Comparison of ENCODE assay signal across 10 cellular contexts in the genomic region with DNA sequence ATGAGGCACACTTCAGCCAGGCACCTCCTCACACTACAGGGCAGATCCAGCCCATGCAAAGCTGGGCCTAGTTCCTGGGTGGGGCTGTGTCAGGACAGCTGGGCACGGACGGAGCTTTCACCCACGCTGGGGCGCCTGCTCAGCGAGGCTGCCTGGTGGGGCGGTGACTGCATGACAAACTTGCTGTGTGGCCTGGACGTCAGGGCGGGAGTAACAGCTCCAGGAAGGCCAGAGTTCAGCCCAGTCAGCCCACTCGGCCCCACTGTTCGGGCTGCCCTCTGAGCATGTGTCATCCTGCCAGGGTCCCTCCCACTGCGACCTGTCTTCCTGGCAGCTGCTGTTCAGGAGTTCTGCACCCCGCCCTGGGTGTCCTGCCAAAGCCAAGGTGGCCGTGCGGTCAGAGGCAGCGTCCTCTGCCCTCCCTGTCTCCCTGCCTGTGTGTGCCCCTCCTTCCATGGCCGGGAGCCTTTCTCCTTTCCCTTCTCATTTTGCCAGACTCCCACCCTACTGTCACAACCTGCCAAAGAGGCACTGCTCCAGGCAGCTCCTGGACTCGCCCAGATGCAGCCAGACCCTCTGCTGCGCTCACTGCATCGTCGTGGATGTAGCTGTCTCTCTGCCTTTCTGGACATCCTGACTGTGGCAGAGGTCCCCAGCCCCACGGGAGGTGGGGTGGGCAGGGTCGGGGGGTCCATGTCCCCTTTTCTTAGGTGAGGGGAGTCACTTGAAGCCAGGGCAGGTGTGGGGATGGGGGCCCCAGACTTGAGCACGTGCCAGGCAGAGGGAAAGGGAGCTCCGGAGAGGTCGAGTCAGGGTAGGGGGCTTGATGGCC. TPM values are rescaled to one million over a fixed set of nuclear protein-coding genes. Genes with fewer than 3 reads are reported as not detected.
A peak's percentile ranks its signal among the peaks of the same experiment; 100 is the strongest.
DNase-seq lines count a peak whose midpoint lies in the region; ATAC-seq, FAIRE-seq and TF ChIP-seq lines count a peak whose summit lies in the region.
"Had no signal": no experiment of that assay in that cellular context is flagged by ENCODE, and none has a peak within 500 bp of the region (broad histone marks: within the 10 kb centered on the region; RNA-seq: fewer than 3 reads in every experiment).

No MANE protein-coding gene starts in this region.

- TF ChIP-seq RAD21 in K562 (CRISPR knock-in tag; conservative IDR thresholded peaks at IDR 0.05 in 1 of 2, IDR thresholded peaks at IDR 0.05 in 1 of 2), result no peak

- H3K4me1 ChIP-seq in K562 (replicated peaks in 1 of 2; ENCODE audit: control insufficient read depth in 2 of 2, insufficient read depth in 2 of 2, low read length in 2 of 2), result peaks cover 42 to 58% of the 10 kb centered on the region in 2 experiments
- peaks cover 53% of the 10 kb centered on the region for H3K4me1 ChIP-seq in suprapubic skin

- H3K27ac ChIP-seq in K562 (ENCODE audit: extremely low read depth, low read depth, low read length) (no peak overlapping the region; the same call in 2 of the 3 replicates), suprapubic skin (peak overlapping the region; percentile 61)

- no peak for TF ChIP-seq POLR2A in K562 (conservative IDR thresholded peaks at IDR 0.05)
- no peak for TF ChIP-seq POLR2A in suprapubic skin (IDR thresholded peaks at IDR 0.05)

- ATAC-seq in K562, result no peak; the same call in 2 of the 3 replicates
- ATAC-seq in GM21423 (IDR thresholded peaks at IDR 0.05; ENCODE audit: unreplicated experiment), result no peak
- ATAC-seq in HG02938 (IDR thresholded peaks at IDR 0.05; ENCODE audit: unreplicated experiment), result no peak

- no peaks in the 10 kb centered on the region for H3K79me2 ChIP-seq in K562 (ENCODE audit: control insufficient read depth, insufficient read depth, low read length)

- POLR2A ChIA-PET in K562 (lab: Yijun Ruan, JAX), result interaction anchor here (0.6 to 1.3 kb wide), 8 partner anchors 10 to 204 kb away, joined by 3 to 6 read pairs (median 4); a partner anchor contains a TSS

- peak overlapping the region; percentile 21 to 84; a peak in 3 of 4 replicates for H3K9ac ChIP-seq in K562 (ENCODE audit: insufficient read depth in 1 of 2, low read depth in 2 of 2, low read length in 2 of 2)

- in situ Hi-C loops in K562 (cut with MboI), result no loop called here

- no peaks in the 10 kb centered on the region for H3K9me3 Mint-ChIP-seq in mesothelial cell of epicardium
- H3K9me3 Mint-ChIP-seq: central memory CD8-positive, alpha-beta T cell; T-helper 1 cell treated with Interleukin-12 subunit alpha and Interleukin-12 subunit beta and Interleukin-4 antibody, amounts not matched to agents 30 μg/mL and 1 μg/mL, for 36 hours had no signal

- BruUV-seq in K562 (replicated peaks; lab: Mats Ljungman, UMichigan), result no TSS peak

- H3K27ac Mint-ChIP-seq in mesothelial cell of epicardium, result no peak overlapping the region
- H3K27ac Mint-ChIP-seq: T-helper 1 cell treated with Interleukin-12 subunit alpha and Interleukin-12 subunit beta and Interleukin-4 antibody, amounts not matched to agents 30 μg/mL and 1 μg/mL, for 36 hours had no signal

- H3K9me1 ChIP-seq in K562 (ENCODE audit: control insufficient read depth, insufficient read depth, low read length), result no peaks in the 10 kb centered on the region

- no peaks in the 10 kb centered on the region for H3K9me3 ChIP-seq in K562 (replicated peaks; ENCODE audit: control insufficient read depth, insufficient read depth, low read depth, low read length)
- H3K9me3 ChIP-seq in suprapubic skin, result no peaks in the 10 kb centered on the region

- H3K36me3 Mint-ChIP-seq in mesothelial cell of epicardium, result no peaks in the 10 kb centered on the region

- H3K4me2 ChIP-seq in K562 (ENCODE audit: insufficient read depth, low read length), result no peak overlapping the region

- DNase-seq in HT1080 (ENCODE audit: low read depth), result peak; percentile 43
- peak; percentile 44 to 56 (median 50) for DNase-seq in K562 (ENCODE audit: extremely low read depth in 1 of 4, low spot score in 3 of 4)
- DNase-seq in kidney glomerular epithelial cell (lab: John Stamatoyannopoulos, UW), result peak; percentile 26
- peak; percentile 88 to 89 for DNase-seq in suprapubic skin (ENCODE audit: low spot score in 2 of 2)
- DNase-seq in NCI-H2081 (lab: John Stamatoyannopoulos, UW), result no peak
- DNase-seq in mesothelial cell of epicardium (ENCODE audit: low spot score in 2 of 2, unreplicated experiment in 2 of 2), result no peak

- intact Hi-C loops in K562 (cut with micrococcal nuclease), result no loop called here

- no peaks in the 10 kb centered on the region for H3K27me3 ChIP-seq in K562 (ENCODE audit: control insufficient read depth in 2 of 2, insufficient read depth in 2 of 2, low read length in 2 of 2)
- H3K27me3 ChIP-seq in suprapubic skin, result no peaks in the 10 kb centered on the region

- H3K36me3 ChIP-seq in K562 (ENCODE audit: control insufficient read depth, insufficient read depth, low read length) (no peaks in the 10 kb centered on the region), suprapubic skin (no peaks in the 10 kb centered on the region)

- 50% methylated on average over 15 of the region's 25 CpGs for WGBS in K562 (ENCODE audit: insufficient coverage, low coverage, missing lambda C conversion rate)
- WGBS in suprapubic skin, result 11% methylated on average over 15 of the region's 25 CpGs

- H2AFZ ChIP-seq in K562 (ENCODE audit: low read depth, low read length), result peak overlapping the region; percentile 94

- no peaks in the 10 kb centered on the region for H4K20me1 ChIP-seq in K562 (replicated peaks; ENCODE audit: control insufficient read depth, insufficient read depth, low read length)

- peak; percentile 62 for FAIRE-seq in K562 (lab: Jason Lieb, UNC)

- no peak overlapping the region for H3K4me3 ChIP-seq in K562
- no peak overlapping the region for H3K4me3 ChIP-seq in suprapubic skin

- no peak overlapping the region for H3K4me3 Mint-ChIP-seq in mesothelial cell of epicardium
- H3K4me3 Mint-ChIP-seq: central memory CD8-positive, alpha-beta T cell; T-helper 1 cell treated with Interleukin-12 subunit alpha and Interleukin-12 subunit beta and Interleukin-4 antibody, amounts not matched to agents 30 μg/mL and 1 μg/mL, for 36 hours had no signal

- no peak for TF ChIP-seq EP300 in K562 (IDR thresholded peaks at IDR 0.05; ENCODE audit: low read length)
- no peak for TF ChIP-seq EP300 in suprapubic skin (IDR thresholded peaks at IDR 0.05)

- TF ChIP-seq CTCF in K562 (IDR thresholded peaks at IDR 0.05 in 2 of 3, conservative IDR thresholded peaks at IDR 0.05 in 1 of 3; ENCODE audit: insufficient read depth in 2 of 3, low read depth in 1 of 3, low read length in 3 of 3), result no peak
- no peak for TF ChIP-seq CTCF in suprapubic skin (IDR thresholded peaks at IDR 0.05)
- no peak for TF ChIP-seq CTCF in mesothelial cell of epicardium (IDR thresholded peaks at IDR 0.05; ENCODE audit: unreplicated experiment)

- peaks cover 9% of the 10 kb centered on the region for H3K4me1 Mint-ChIP-seq in mesothelial cell of epicardium

- CTCF ChIA-PET in K562 (lab: Yijun Ruan, JAX; ENCODE audit: low intra/inter-chr PET ratio), result no interaction called here

- H3K27me3 Mint-ChIP-seq in mesothelial cell of epicardium (ENCODE audit: low read depth), result no peaks in the 10 kb centered on the region
- H3K27me3 Mint-ChIP-seq: central memory CD8-positive, alpha-beta T cell had no signal

RNA-seq across cellular contexts. Expression of a gene that starts 33.0 kb away (rescaled TPM):
- 4.4 and 4.7 TPM in 2 replicates for total RNA-seq in HT1080 (2014; rRNA removed; shearing (Covaris generic))
- 6.3 and 8.9 TPM in 2 replicates for polyA plus RNA-seq in HT1080 (2015; cell fraction: cytosol; rRNA removed)
- 14.4 and 15.3 TPM in 2 replicates for polyA plus RNA-seq in HT1080 (2015; cell fraction: nucleus; rRNA removed)
- total RNA-seq in K562 (2011; cell fraction: chromatin; rRNA removed; ENCODE audit: low replicate concordance), result 83.2 and 85.7 TPM in 2 replicates
- total RNA-seq in K562 (2011; cell fraction: nucleolus; rRNA removed), result 15.8 and 19.9 TPM in 2 replicates
- 25.1 and 27.5 TPM in 2 replicates for total RNA-seq in K562 (2011; cell fraction: nucleoplasm; rRNA removed)
- total RNA-seq in K562 (2014; rRNA removed) (9.0 and 9.5 TPM in 2 replicates), K562 (2014; rRNA removed; fragmentation: Illumina TruSeq; extraction: Trizol) (16.0 and 18.7 TPM in 2 replicates), K562 (2015; rRNA removed; fragmentation: Illumina TruSeq; extraction: Trizol) (13.0 and 13.6 TPM in 2 replicates), K562 (2021) (14.7 TPM in 2 replicates), suprapubic skin (10 to 100 TPM; 27.6 to 34.1 (median 32.7) TPM), mesothelial cell of epicardium (36.5 to 39.6 TPM (median 37.8 TPM) in 3 replicates)
- polyA plus RNA-seq in K562 (2011; rRNA removed) (17.4 and 17.9 TPM in 2 replicates), K562 (2014; fragmentation: Illumina TruSeq; extraction: Trizol) (11.8 and 13.0 TPM in 2 replicates), K562 (2014; fragmentation: Nextera tagmentation; extraction: Ambion mirVana) (1 to 10 TPM; 3.5 to 4.2 TPM), K562 (2014; rRNA removed) (10.1 and 11.9 TPM in 2 replicates)
- polyA plus RNA-seq in K562 (2011; cell fraction: cytosol; rRNA removed), result 6.1 and 8.0 TPM in 2 replicates
- polyA plus RNA-seq in K562 (2011; cell fraction: nucleus; rRNA removed), result 14.6 and 18.0 TPM in 2 replicates
- 7.9 and 12.6 TPM in 2 replicates for polyA plus RNA-seq in K562 (2012)
- 26.5 and 30.1 TPM in 2 replicates for polyA minus RNA-seq in K562 (2011; rRNA and poly(A)+ RNA removed)
- 7.4 and 10.6 TPM in 2 replicates for polyA minus RNA-seq in K562 (2011; cell fraction: cytosol; rRNA and poly(A)+ RNA removed)
- 15.9 and 24.1 TPM in 2 replicates for polyA minus RNA-seq in K562 (2011; cell fraction: nucleus; rRNA and poly(A)+ RNA removed)

RNA-seq across cellular contexts. Expression of a gene that starts 33.6 kb away (rescaled TPM):
- 23.8 and 24.5 TPM in 2 replicates for total RNA-seq in HT1080 (2014; rRNA removed; shearing (Covaris generic))
- 22.3 and 25.5 TPM in 2 replicates for polyA plus RNA-seq in HT1080 (2015; cell fraction: cytosol; rRNA removed)
- 12.0 and 13.1 TPM in 2 replicates for polyA plus RNA-seq in HT1080 (2015; cell fraction: nucleus; rRNA removed)
- 9.9 and 18.6 TPM in 2 replicates for total RNA-seq in K562 (2011; cell fraction: chromatin; rRNA removed; ENCODE audit: low replicate concordance)
- 25.1 and 30.5 TPM in 2 replicates for total RNA-seq in K562 (2011; cell fraction: nucleolus; rRNA removed)
- total RNA-seq in K562 (2011; cell fraction: nucleoplasm; rRNA removed), result 18.3 and 23.1 TPM in 2 replicates
- 31.6 and 38.3 TPM in 2 replicates for total RNA-seq in K562 (2014; rRNA removed)
- 10.0 and 11.2 TPM in 2 replicates for total RNA-seq in K562 (2014; rRNA removed; fragmentation: Illumina TruSeq; extraction: Trizol)
- 10.5 and 10.8 TPM in 2 replicates for total RNA-seq in K562 (2015; rRNA removed; fragmentation: Illumina TruSeq; extraction: Trizol)
- total RNA-seq in K562 (2021), result 29.4 and 31.1 TPM in 2 replicates
- polyA plus RNA-seq in K562 (2011; rRNA removed), result 21.0 and 25.5 TPM in 2 replicates
- 27.6 and 61.0 TPM in 2 replicates for polyA plus RNA-seq in K562 (2011; cell fraction: cytosol; rRNA removed)
- polyA plus RNA-seq in K562 (2011; cell fraction: nucleus; rRNA removed), result 14.4 and 23.7 TPM in 2 replicates
- polyA plus RNA-seq in K562 (2012), result 20.7 and 24.2 TPM in 2 replicates
- 10.3 and 15.0 TPM in 2 replicates for polyA plus RNA-seq in K562 (2014; fragmentation: Illumina TruSeq; extraction: Trizol)
- 1 to 10 TPM; 3.1 to 3.9 TPM for polyA plus RNA-seq in K562 (2014; fragmentation: Nextera tagmentation; extraction: Ambion mirVana)
- 30.9 and 37.3 TPM in 2 replicates for polyA plus RNA-seq in K562 (2014; rRNA removed)
- polyA minus RNA-seq in K562 (2011; rRNA and poly(A)+ RNA removed), result 5.4 and 8.9 TPM in 2 replicates
- 9.5 and 11.1 TPM in 2 replicates for polyA minus RNA-seq in K562 (2011; cell fraction: cytosol; rRNA and poly(A)+ RNA removed)
- polyA minus RNA-seq in K562 (2011; cell fraction: nucleus; rRNA and poly(A)+ RNA removed), result 10.4 and 14.2 TPM in 2 replicates
- total RNA-seq in suprapubic skin, result 10 to 100 TPM in 3 of 4 donors, 1 to 10 TPM in 1; 5.1 to 20.2 (median 14.8) TPM
- 17.0 to 18.1 TPM (median 18.0 TPM) in 3 replicates for total RNA-seq in mesothelial cell of epicardium

RNA-seq across cellular contexts. Expression of a gene that starts 39.9 kb away (rescaled TPM):
- total RNA-seq in HT1080 (2014; rRNA removed; shearing (Covaris generic)), result 65.0 and 70.6 TPM in 2 replicates
- polyA plus RNA-seq in HT1080 (2015; cell fraction: cytosol; rRNA removed), result 58.3 and 72.5 TPM in 2 replicates
- 51.9 and 59.4 TPM in 2 replicates for polyA plus RNA-seq in HT1080 (2015; cell fraction: nucleus; rRNA removed)
- 23.4 and 45.9 TPM in 2 replicates for total RNA-seq in K562 (2011; cell fraction: chromatin; rRNA removed; ENCODE audit: low replicate concordance)
- total RNA-seq in K562 (2011; cell fraction: nucleolus; rRNA removed), result 16.5 and 18.4 TPM in 2 replicates
- total RNA-seq in K562 (2011; cell fraction: nucleoplasm; rRNA removed), result 26.7 and 33.1 TPM in 2 replicates
- 74.2 and 78.8 TPM in 2 replicates for total RNA-seq in K562 (2014; rRNA removed)
- 85.7 and 86.2 TPM in 2 replicates for total RNA-seq in K562 (2014; rRNA removed; fragmentation: Illumina TruSeq; extraction: Trizol)
- total RNA-seq in K562 (2015; rRNA removed; fragmentation: Illumina TruSeq; extraction: Trizol), result 83.3 and 90.6 TPM in 2 replicates
- 51.3 and 53.6 TPM in 2 replicates for total RNA-seq in K562 (2021)
- polyA plus RNA-seq in K562 (2011; rRNA removed), result 59.5 and 83.8 TPM in 2 replicates
- polyA plus RNA-seq in K562 (2011; cell fraction: cytosol; rRNA removed), result 19.4 and 37.0 TPM in 2 replicates
- 37.8 and 48.5 TPM in 2 replicates for polyA plus RNA-seq in K562 (2011; cell fraction: nucleus; rRNA removed)
- 49.1 and 74.0 TPM in 2 replicates for polyA plus RNA-seq in K562 (2012)
- polyA plus RNA-seq in K562 (2014; fragmentation: Illumina TruSeq; extraction: Trizol), result 74.8 and 87.6 TPM in 2 replicates
- polyA plus RNA-seq in K562 (2014; fragmentation: Nextera tagmentation; extraction: Ambion mirVana), result 10 to 100 TPM; 37.6 to 48.1 TPM
- polyA plus RNA-seq in K562 (2014; rRNA removed), result 104 and 111 TPM in 2 replicates
- 46.9 and 49.6 TPM in 2 replicates for polyA minus RNA-seq in K562 (2011; rRNA and poly(A)+ RNA removed)
- 10.4 and 17.8 TPM in 2 replicates for polyA minus RNA-seq in K562 (2011; cell fraction: cytosol; rRNA and poly(A)+ RNA removed)
- polyA minus RNA-seq in K562 (2011; cell fraction: nucleus; rRNA and poly(A)+ RNA removed), result 13.7 and 31.7 TPM in 2 replicates
- 10 to 100 TPM; 40.6 to 63.4 (median 53.4) TPM for total RNA-seq in suprapubic skin
- 66.9 to 68.8 TPM (median 67.9 TPM) in 3 replicates for total RNA-seq in mesothelial cell of epicardium

RNA-seq across cellular contexts. Expression of a gene that starts 55.9 kb away (rescaled TPM):
- total RNA-seq in HT1080 (2014; rRNA removed; shearing (Covaris generic)), result not detected in 2 replicates
- polyA plus RNA-seq in HT1080 (2015; cell fraction: cytosol; rRNA removed), result not detected in 2 replicates
- not detected in 2 replicates for polyA plus RNA-seq in HT1080 (2015; cell fraction: nucleus; rRNA removed)
- total RNA-seq in K562 (2011; cell fraction: chromatin; rRNA removed; ENCODE audit: low replicate concordance), result 1.7 TPM in 1 of 2 replicates, not detected in the other
- 0.33 and 0.53 TPM in 2 replicates for total RNA-seq in K562 (2011; cell fraction: nucleolus; rRNA removed)
- 0.81 TPM in 1 of 2 replicates, not detected in the other for total RNA-seq in K562 (2011; cell fraction: nucleoplasm; rRNA removed)
- total RNA-seq in K562 (2014; rRNA removed) (5.8 and 7.5 TPM in 2 replicates), K562 (2014; rRNA removed; fragmentation: Illumina TruSeq; extraction: Trizol) (7.4 and 13.7 TPM in 2 replicates), K562 (2015; rRNA removed; fragmentation: Illumina TruSeq; extraction: Trizol) (7.2 and 7.5 TPM in 2 replicates), K562 (2021) (13.2 and 16.8 TPM in 2 replicates), suprapubic skin (10 to 100 TPM in 2 of 4 donors, 1 to 10 TPM in 2; 4.7 to 27.7 (median 9.3) TPM), mesothelial cell of epicardium (1.1 to 4.6 TPM (median 3.4 TPM) in 3 replicates)
- polyA plus RNA-seq in K562 (2011; rRNA removed) (2.7 and 4.1 TPM in 2 replicates), K562 (2014; fragmentation: Illumina TruSeq; extraction: Trizol) (6.9 and 7.4 TPM in 2 replicates), K562 (2014; fragmentation: Nextera tagmentation; extraction: Ambion mirVana) (10 to 100 TPM; 21.0 to 23.8 TPM), K562 (2014; rRNA removed) (5.5 and 5.7 TPM in 2 replicates)
- 0.55 and 3.2 TPM in 2 replicates for polyA plus RNA-seq in K562 (2011; cell fraction: cytosol; rRNA removed)
- 0.30 and 1.6 TPM in 2 replicates for polyA plus RNA-seq in K562 (2011; cell fraction: nucleus; rRNA removed)
- 11.5 and 304 TPM in 2 replicates for polyA plus RNA-seq in K562 (2012)
- 0.15 and 0.25 TPM in 2 replicates for polyA minus RNA-seq in K562 (2011; rRNA and poly(A)+ RNA removed)
- polyA minus RNA-seq in K562 (2011; cell fraction: cytosol; rRNA and poly(A)+ RNA removed), result 4.8 and 23.3 TPM in 2 replicates
- 4.7 and 6.1 TPM in 2 replicates for polyA minus RNA-seq in K562 (2011; cell fraction: nucleus; rRNA and poly(A)+ RNA removed)

Comparison
In these comparisons a context has a peak if more than half of its experiments do, and no peak if none do; other contexts are left out.
1. DNase-seq: peak in HT1080 (single experiment), K562 (4 of 4), kidney glomerular epithelial cell (single experiment) and suprapubic skin (2 of 2); none in NCI-H2081 (0 of 2) and mesothelial cell of epicardium (0 of 2).